In genomic region chr11:117143871-117144476, GRCh38 we compare ENCODE assay signal across 8 cellular contexts. TPM values are rescaled to one million over a fixed set of nuclear protein-coding genes. Genes with fewer than 3 reads are reported as not detected.
DNase-seq lines count a peak whose midpoint lies in the region; ATAC-seq and TF ChIP-seq lines count a peak whose summit lies in the region.

Gene PAFAH1B2 (plus strand): TSS chr11:117144287. CDS start chr11:117152448, 8,161 bp downstream.

- peaks cover 34% of the 10 kb centered on the region for H3K4me1 ChIP-seq in CD4-positive, CD25-positive, alpha-beta regulatory T cell (ENCODE audit: control insufficient read depth, insufficient read depth, low read length, poor library complexity, severe bottlenecking)
- H3K4me1 ChIP-seq in left lung: peaks cover 6 to 34% of the 10 kb centered on the region in 2 donors

- no peak for TF ChIP-seq CTCF in left lung (IDR thresholded peaks at IDR 0.05)

- peaks cover 19 to 51% (median 34%) of the 10 kb centered on the region in 4 donors for H3K4me1 Mint-ChIP-seq in CD4-positive, CD25-positive, alpha-beta regulatory T cell
- peaks cover 60% of the 10 kb centered on the region for H3K4me1 Mint-ChIP-seq in dendritic cell treated with granulocyte-macrophage colony-stimulating factor and Interleukin-4, amounts not matched to agents 40 ng/mL and 50 ng/mL, for 4 days (ENCODE audit: low read depth)

- H3K27ac ChIP-seq in CD4-positive, CD25-positive, alpha-beta regulatory T cell (ENCODE audit: insufficient read depth, low read length, poor library complexity, severe bottlenecking): peak within 1 kb of the TSS; percentile 83
- peak within 1 kb of the TSS; percentile 90 to 91 for H3K27ac ChIP-seq in left lung

- H3K27me3 ChIP-seq in CD4-positive, CD25-positive, alpha-beta regulatory T cell (ENCODE audit: control insufficient read depth, insufficient read depth, low read length): peaks cover 2% of the 10 kb centered on the region
- H3K27me3 ChIP-seq in left lung: no peaks in the 10 kb centered on the region

- H3K36me3 ChIP-seq in CD4-positive, CD25-positive, alpha-beta regulatory T cell (ENCODE audit: control insufficient read depth, insufficient read depth, low read length): peaks cover 12% of the 10 kb centered on the region
- H3K36me3 ChIP-seq in left lung: peaks cover 0 to 23% of the 10 kb centered on the region in 2 donors

- intact Hi-C loops in dendritic cell treated with granulocyte-macrophage colony-stimulating factor and Interleukin-4, amounts not matched to agents 40 ng/mL and 50 ng/mL, for 4 days (cut with micrococcal nuclease): no loop called here
- intact Hi-C loops in left lung (cut with DNase I): no loop called here

- H3K4me3 Mint-ChIP-seq in CD4-positive, CD25-positive, alpha-beta regulatory T cell: peak within 1 kb of the TSS; percentile 96 to 100 (median 98)
- peak within 1 kb of the TSS; percentile 99 for H3K4me3 Mint-ChIP-seq in dendritic cell treated with granulocyte-macrophage colony-stimulating factor and Interleukin-4, amounts not matched to agents 40 ng/mL and 50 ng/mL, for 4 days

- peak; percentile 94 to 95 (median 94) for DNase-seq in CD4-positive, CD25-positive, alpha-beta regulatory T cell
- DNase-seq in NCI-H774 (lab: John Stamatoyannopoulos, UW) (peak; percentile 95), left lung (peak; percentile 96 to 97)
- DNase-seq in activated CD4-positive, alpha-beta T cell treated with anti-CD3 and anti-CD28 coated beads, Interleukin-2, amount 50 U/mL, for 4 hours: peak; percentile 93
- DNase-seq in stimulated activated CD4-positive, alpha-beta T cell treated with anti-CD3 and anti-CD28 coated beads, Interleukin-2, amount 100 ng/mL, for 4 hours (ENCODE audit: low read depth): peak; percentile 93

- H3K36me3 Mint-ChIP-seq in CD4-positive, CD25-positive, alpha-beta regulatory T cell: peaks cover 3% of the 10 kb centered on the region
- peaks cover 49% of the 10 kb centered on the region for H3K36me3 Mint-ChIP-seq in dendritic cell treated with granulocyte-macrophage colony-stimulating factor and Interleukin-4, amounts not matched to agents 40 ng/mL and 50 ng/mL, for 4 days (ENCODE audit: low read depth)

- peak within 1 kb of the TSS; percentile 98 to 99 (median 99) for H3K27ac Mint-ChIP-seq in CD4-positive, CD25-positive, alpha-beta regulatory T cell
- peak within 1 kb of the TSS; percentile 100 for H3K27ac Mint-ChIP-seq in dendritic cell treated with granulocyte-macrophage colony-stimulating factor and Interleukin-4, amounts not matched to agents 40 ng/mL and 50 ng/mL, for 4 days

- no peaks in the 10 kb centered on the region for H3K9me3 ChIP-seq in CD4-positive, CD25-positive, alpha-beta regulatory T cell (ENCODE audit: control insufficient read depth in 2 of 2, low read length in 2 of 2)
- H3K9me3 ChIP-seq in left lung: no peaks in the 10 kb centered on the region

- peak within 1 kb of the TSS; percentile 90 for H3K4me3 ChIP-seq in CD4-positive, CD25-positive, alpha-beta regulatory T cell (ENCODE audit: low read depth, low read length)
- peak within 1 kb of the TSS; percentile 97 for H3K4me3 ChIP-seq in left lung

- H3K9me3 Mint-ChIP-seq in CD4-positive, CD25-positive, alpha-beta regulatory T cell: peaks cover 0 to 2% (median 0%) of the 10 kb centered on the region in 7 donors
- H3K9me3 Mint-ChIP-seq in dendritic cell treated with granulocyte-macrophage colony-stimulating factor and Interleukin-4, amounts not matched to agents 40 ng/mL and 50 ng/mL, for 4 days: no peaks in the 10 kb centered on the region

- peak; percentile 94 to 95 for ATAC-seq in CD4-positive, CD25-positive, alpha-beta regulatory T cell (ENCODE audit: low read depth in 2 of 2)
- ATAC-seq in GM19438 (IDR thresholded peaks at IDR 0.05; ENCODE audit: low read depth, unreplicated experiment) (peak; percentile 96), HG03571 (IDR thresholded peaks at IDR 0.05; ENCODE audit: unreplicated experiment) (peak; percentile 90), left lung (peak; percentile 97)

- H3K27me3 Mint-ChIP-seq in CD4-positive, CD25-positive, alpha-beta regulatory T cell: peaks cover 39% of the 10 kb centered on the region
- peaks cover 8% of the 10 kb centered on the region for H3K27me3 Mint-ChIP-seq in dendritic cell treated with granulocyte-macrophage colony-stimulating factor and Interleukin-4, amounts not matched to agents 40 ng/mL and 50 ng/mL, for 4 days

RNA-seq across cellular contexts. Expression of gene PAFAH1B2, which starts in this region (rescaled TPM):
- 43.3 TPM for total RNA-seq in CD4-positive, CD25-positive, alpha-beta regulatory T cell
- polyA plus RNA-seq in CD4-positive, CD25-positive, alpha-beta regulatory T cell: 10 to 100 TPM; 15.0 to 24.1 (median 16.9) TPM
- total RNA-seq in left lung: 10 to 100 TPM; 78.1 to 82.3 TPM

Comparison
In these comparisons a context has a peak if more than half of its experiments do, and no peak if none do; other contexts are left out.
1. Peak in every context shown above with its lines: DNase-seq, ATAC-seq, H3K4me3 ChIP-seq and H3K27ac ChIP-seq.